In genomic region chr2:110083162-110083561, GRCh38 we compare ENCODE assay signal across 1 cellular context. TPM values are rescaled to one million over a fixed set of nuclear protein-coding genes. Genes with fewer than 3 reads are reported as not detected.
"Had no signal": no experiment of that assay in that cellular context is flagged by ENCODE, and none has a peak within 500 bp of the region (broad histone marks: within the 10 kb centered on the region; RNA-seq: fewer than 3 reads in every experiment).

No MANE protein-coding gene starts in this region.

RNA-seq across cellular contexts. Expression of gene MALL, which starts 32.5 kb away (rescaled TPM):
- total RNA-seq: LHCN-M2 had no signal
